Comparison of ENCODE assay signal across 1 cellular context in genomic region chr20:45235995-45236394, GRCh38.
TF ChIP-seq lines count a peak whose summit lies in the region.

No MANE protein-coding gene starts in this region.

TF ChIP-seq in GM23338, 12 proteins besides CTCF, POLR2A, EP300 and RAD21 (continued from another document):
- TF ChIP-seq ZNF462 (CRISPR knock-in tag; IDR thresholded peaks at IDR 0.05) (no peak), NANOG (IDR thresholded peaks at IDR 0.05; ENCODE audit: borderline replicate concordance) (no peak), JUNB (IDR thresholded peaks at IDR 0.05; ENCODE audit: unreplicated experiment) (no peak), ZNF331 (CRISPR knock-in tag; IDR thresholded peaks at IDR 0.05; ENCODE audit: low read depth) (no peak)
